In genomic region chr15:29268706-29269484, GRCh38 we compare ENCODE assay signal across 8 cellular contexts. TPM values are rescaled to one million over a fixed set of nuclear protein-coding genes. Genes with fewer than 3 reads are reported as not detected.
DNase-seq lines count a peak whose midpoint lies in the region; ATAC-seq lines count a peak whose summit lies in the region.

No MANE protein-coding gene starts in this region.

- H2BK12ac ChIP-seq in trophoblast cell (ENCODE audit: low read length): no peak overlapping the region

- peak; percentile 31 for ATAC-seq in HG03066 (IDR thresholded peaks at IDR 0.05; ENCODE audit: low read depth, unreplicated experiment)

- H3K36me3 ChIP-seq in trophoblast cell (ENCODE audit: control insufficient read depth in 1 of 2, insufficient read depth in 2 of 2, low read length in 2 of 2): no peaks in the 10 kb centered on the region

- no peak overlapping the region for H3K27ac ChIP-seq in trophoblast cell (ENCODE audit: low read depth, low read length)

- no peak overlapping the region for H2BK120ac ChIP-seq in trophoblast cell (ENCODE audit: insufficient read depth, low read length, poor library complexity)

- peak overlapping the region; percentile 56 for H2BK5ac ChIP-seq in trophoblast cell (ENCODE audit: low read depth, low read length, poor library complexity)

- peak overlapping the region; percentile 90 for H3K4me2 ChIP-seq in trophoblast cell (ENCODE audit: low read length)

- H3K23ac ChIP-seq in trophoblast cell (ENCODE audit: low read length): no peak overlapping the region

- H3K4me1 ChIP-seq in trophoblast cell (ENCODE audit: control insufficient read depth in 1 of 2, insufficient read depth in 2 of 2, low read length in 2 of 2): peaks cover 3% of the 10 kb centered on the region in 2 experiments

- peak overlapping the region; percentile 61 for H4K91ac ChIP-seq in trophoblast cell (ENCODE audit: low read depth, low read length)

- peak overlapping the region; percentile 81 for H4K8ac ChIP-seq in trophoblast cell (ENCODE audit: low read depth, low read length)

- H3K4me3 ChIP-seq in trophoblast cell (ENCODE audit: low read depth, low read length): peak overlapping the region; percentile 81

- H3K27me3 ChIP-seq in trophoblast cell (ENCODE audit: insufficient read depth, low read length): no peaks in the 10 kb centered on the region

- H3K9me3 ChIP-seq in trophoblast cell (ENCODE audit: insufficient read depth, low read depth, low read length): no peaks in the 10 kb centered on the region

- peak overlapping the region; percentile 72 for H3K9ac ChIP-seq in trophoblast cell (ENCODE audit: low read length)

- DNase-seq in activated T-cell treated with anti-CD3 and anti-CD28 coated beads for 1 hour (ENCODE audit: low read depth) (peak; percentile 27), RPMI7951 (ENCODE audit: low read depth) (peak; percentile 27), head of caudate nucleus (peak; percentile 14 to 65 (median 41)), trophoblast cell (peak; percentile 12 to 59), ureter (ENCODE audit: low spot score) (peak; percentile 48)
- no peak for DNase-seq in activated T-cell treated with anti-CD3 and anti-CD28 coated beads, Interleukin-2, amount 50 U/mL, for 1 hour
- peak; percentile 46 for DNase-seq in activated naive CD4-positive, alpha-beta T cell treated with anti-CD3 and anti-CD28 coated beads, Interleukin-2, amount 50 U/mL, for 16 hours

- H2AK5ac ChIP-seq in trophoblast cell (ENCODE audit: low read length): no peak overlapping the region

- H4K12ac ChIP-seq in trophoblast cell (ENCODE audit: low read depth, low read length): peak overlapping the region; percentile 77

- WGBS in trophoblast cell (ENCODE audit: extremely low coverage, insufficient coverage, insufficient read length): no CpG with 5 or more reads among the region's 35 CpGs

- intact Hi-C loops in head of caudate nucleus (cut with DNase I): no loop called here

- peak overlapping the region; percentile 83 for H2AFZ ChIP-seq in trophoblast cell (ENCODE audit: insufficient read depth, low read length, poor library complexity)

- H3K79me1 ChIP-seq in trophoblast cell (ENCODE audit: low read length): peaks cover 4% of the 10 kb centered on the region

- H3K14ac ChIP-seq in trophoblast cell (ENCODE audit: low read length): peak overlapping the region; percentile 53

- no peaks in the 10 kb centered on the region for H3K79me2 ChIP-seq in trophoblast cell (ENCODE audit: control insufficient read depth, insufficient read depth, low read length, poor library complexity)

- peak overlapping the region; percentile 64 for H3K18ac ChIP-seq in trophoblast cell (ENCODE audit: low read length)

- H3K4ac ChIP-seq in trophoblast cell (ENCODE audit: low read depth, low read length): no peak overlapping the region

RNA-seq across cellular contexts. Expression of gene NSMCE3, which starts 0.7 kb away (rescaled TPM):
- 9.3 and 10.1 TPM in 2 replicates for total RNA-seq in RPMI7951 (2014; rRNA removed; shearing (Covaris generic))
- 5.7 and 6.0 TPM in 2 replicates for polyA plus RNA-seq in trophoblast cell (2013)
- 8.9 TPM for total RNA-seq in ureter
